Comparison of ENCODE assay signal across 1 cellular context in the genomic region with DNA sequence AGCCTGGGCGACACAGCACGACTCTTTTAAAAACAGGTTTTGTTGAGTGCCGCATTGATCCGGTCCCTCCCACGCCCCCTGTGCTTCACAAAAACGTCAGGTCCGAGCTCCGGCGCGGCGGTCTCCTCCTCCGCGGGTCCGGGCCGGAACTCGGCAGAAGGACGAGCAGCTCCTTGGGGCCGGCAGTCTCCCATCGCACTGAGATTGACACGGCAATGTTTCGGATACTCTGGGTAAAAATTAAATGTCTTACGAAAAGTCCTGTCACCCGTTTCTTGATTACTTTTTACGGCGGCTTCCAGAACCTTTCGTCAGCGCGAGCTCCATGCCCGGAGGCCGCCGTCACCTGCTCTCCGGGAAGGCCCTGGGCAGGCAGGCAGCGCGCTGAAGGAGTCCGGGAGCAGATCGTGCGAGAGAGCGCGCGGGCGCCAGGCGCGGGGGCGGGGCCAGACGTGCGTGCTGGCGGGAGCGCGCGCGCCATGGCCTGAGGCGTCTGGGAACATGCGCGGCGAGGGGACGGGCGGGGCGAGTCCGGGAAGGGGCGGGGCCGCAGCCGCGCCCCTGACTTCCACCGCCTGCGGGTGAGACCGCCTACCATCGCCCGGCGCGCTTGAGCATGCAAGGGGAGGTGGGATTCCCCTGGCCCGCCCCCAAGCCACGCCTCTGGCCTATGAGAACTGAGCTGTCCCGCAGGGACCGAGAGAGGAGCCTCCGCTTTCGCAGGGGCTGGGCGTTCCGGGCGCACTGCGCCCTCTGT.
A peak's percentile ranks its signal among the peaks of the same experiment; 100 is the strongest.
TF ChIP-seq lines count a peak whose summit lies in the region.

No MANE protein-coding gene starts in this region.

TF ChIP-seq in HepG2, 621 proteins besides CTCF, POLR2A, EP300 and RAD21 (continued from another document and continues in another):
- TF ChIP-seq, protein P1, sequence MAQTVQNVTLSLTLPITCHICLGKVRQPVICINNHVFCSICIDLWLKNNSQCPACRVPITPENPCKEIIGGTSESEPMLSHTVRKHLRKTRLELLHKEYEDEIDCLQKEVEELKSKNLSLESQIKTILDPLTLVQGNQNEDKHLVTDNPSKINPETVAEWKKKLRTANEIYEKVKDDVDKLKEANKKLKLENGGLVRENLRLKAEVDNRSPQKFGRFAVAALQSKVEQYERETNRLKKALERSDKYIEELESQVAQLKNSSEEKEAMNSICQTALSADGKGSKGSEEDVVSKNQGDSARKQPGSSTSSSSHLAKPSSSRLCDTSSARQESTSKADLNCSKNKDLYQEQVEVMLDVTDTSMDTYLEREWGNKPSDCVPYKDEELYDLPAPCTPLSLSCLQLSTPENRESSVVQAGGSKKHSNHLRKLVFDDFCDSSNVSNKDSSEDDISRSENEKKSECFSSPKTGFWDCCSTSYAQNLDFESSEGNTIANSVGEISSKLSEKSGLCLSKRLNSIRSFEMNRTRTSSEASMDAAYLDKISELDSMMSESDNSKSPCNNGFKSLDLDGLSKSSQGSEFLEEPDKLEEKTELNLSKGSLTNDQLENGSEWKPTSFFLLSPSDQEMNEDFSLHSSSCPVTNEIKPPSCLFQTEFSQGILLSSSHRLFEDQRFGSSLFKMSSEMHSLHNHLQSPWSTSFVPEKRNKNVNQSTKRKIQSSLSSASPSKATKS (CRISPR knock-in tag; IDR thresholded peaks at IDR 0.05), result no peak
- peak; percentile 81; the same call in 1 of the 2 replicates for TF ChIP-seq KDM3A (CRISPR knock-in tag; IDR thresholded peaks at IDR 0.05; ENCODE audit: low read depth)
- no peak for TF ChIP-seq CENPT (CRISPR knock-in tag; IDR thresholded peaks at IDR 0.05; ENCODE audit: low read depth)
- TF ChIP-seq TGIF2 (CRISPR knock-in tag; IDR thresholded peaks at IDR 0.05), result 0 out of 2 replicates have a peak, but pooled peaks have one; percentile 33
- no peak for TF ChIP-seq FOXM1 (CRISPR knock-in tag; IDR thresholded peaks at IDR 0.05)
- TF ChIP-seq ZNF232 (CRISPR knock-in tag; IDR thresholded peaks at IDR 0.05; ENCODE audit: borderline replicate concordance), result peak; percentile 85; the same call in 1 of the 2 replicates
- no peak for TF ChIP-seq ZFP82 (CRISPR knock-in tag; IDR thresholded peaks at IDR 0.05; ENCODE audit: borderline replicate concordance)
- peak; percentile 38; the same call in 1 of the 2 replicates for TF ChIP-seq SP140L (CRISPR knock-in tag; IDR thresholded peaks at IDR 0.05; ENCODE audit: borderline replicate concordance)
- TF ChIP-seq NFYC (CRISPR knock-in tag; IDR thresholded peaks at IDR 0.05), result peak; percentile 58
- no peak for TF ChIP-seq SIX4 (CRISPR knock-in tag; IDR thresholded peaks at IDR 0.05)
- no peak; the same call in 1 of the 2 replicates for TF ChIP-seq NFKBIZ (CRISPR knock-in tag; IDR thresholded peaks at IDR 0.05)
- TF ChIP-seq, protein P2, sequence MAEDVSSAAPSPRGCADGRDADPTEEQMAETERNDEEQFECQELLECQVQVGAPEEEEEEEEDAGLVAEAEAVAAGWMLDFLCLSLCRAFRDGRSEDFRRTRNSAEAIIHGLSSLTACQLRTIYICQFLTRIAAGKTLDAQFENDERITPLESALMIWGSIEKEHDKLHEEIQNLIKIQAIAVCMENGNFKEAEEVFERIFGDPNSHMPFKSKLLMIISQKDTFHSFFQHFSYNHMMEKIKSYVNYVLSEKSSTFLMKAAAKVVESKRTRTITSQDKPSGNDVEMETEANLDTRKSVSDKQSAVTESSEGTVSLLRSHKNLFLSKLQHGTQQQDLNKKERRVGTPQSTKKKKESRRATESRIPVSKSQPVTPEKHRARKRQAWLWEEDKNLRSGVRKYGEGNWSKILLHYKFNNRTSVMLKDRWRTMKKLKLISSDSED (CRISPR knock-in tag; IDR thresholded peaks at IDR 0.05), result no peak
- TF ChIP-seq, protein P3, sequence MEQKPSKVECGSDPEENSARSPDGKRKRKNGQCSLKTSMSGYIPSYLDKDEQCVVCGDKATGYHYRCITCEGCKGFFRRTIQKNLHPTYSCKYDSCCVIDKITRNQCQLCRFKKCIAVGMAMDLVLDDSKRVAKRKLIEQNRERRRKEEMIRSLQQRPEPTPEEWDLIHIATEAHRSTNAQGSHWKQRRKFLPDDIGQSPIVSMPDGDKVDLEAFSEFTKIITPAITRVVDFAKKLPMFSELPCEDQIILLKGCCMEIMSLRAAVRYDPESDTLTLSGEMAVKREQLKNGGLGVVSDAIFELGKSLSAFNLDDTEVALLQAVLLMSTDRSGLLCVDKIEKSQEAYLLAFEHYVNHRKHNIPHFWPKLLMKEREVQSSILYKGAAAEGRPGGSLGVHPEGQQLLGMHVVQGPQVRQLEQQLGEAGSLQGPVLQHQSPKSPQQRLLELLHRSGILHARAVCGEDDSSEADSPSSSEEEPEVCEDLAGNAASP (CRISPR knock-in tag; IDR thresholded peaks at IDR 0.05; ENCODE audit: borderline replicate concordance), result 0 out of 2 replicates have a peak, but pooled peaks have one; percentile 22
- TF ChIP-seq HDAC2 (CRISPR knock-in tag; IDR thresholded peaks at IDR 0.05), result peak; percentile 6; the same call in 1 of the 2 replicates
- peak; percentile 69; the same call in 1 of the 2 replicates for TF ChIP-seq ZNF430 (CRISPR knock-in tag; IDR thresholded peaks at IDR 0.05)
- TF ChIP-seq HDAC1 (CRISPR knock-in tag; IDR thresholded peaks at IDR 0.05), result no peak; the same call in none of the 2 replicates
- peak; percentile 55; the same call in 1 of the 2 replicates for TF ChIP-seq KLF6 (CRISPR knock-in tag; IDR thresholded peaks at IDR 0.05)
- TF ChIP-seq NR2F6 (IDR thresholded peaks at IDR 0.05), result no peak
- peak; percentile 25; the same call in 1 of the 2 replicates for TF ChIP-seq NR2F6 (CRISPR knock-in tag; IDR thresholded peaks at IDR 0.05)
- peak; percentile 72 for TF ChIP-seq ZNF124 (CRISPR knock-in tag; IDR thresholded peaks at IDR 0.05)
- no peak for TF ChIP-seq SRSF4 (IDR thresholded peaks at IDR 0.05; ENCODE audit: low read depth, low read length, poor library complexity, severe bottlenecking)
- peak; percentile 77 for TF ChIP-seq ZNF121 (CRISPR knock-in tag; IDR thresholded peaks at IDR 0.05)
- TF ChIP-seq HHEX (CRISPR knock-in tag; IDR thresholded peaks at IDR 0.05), result no peak
- peak; percentile 52; the same call in 1 of the 2 replicates for TF ChIP-seq POGZ (CRISPR knock-in tag; IDR thresholded peaks at IDR 0.05)
- TF ChIP-seq NCOR1 (IDR thresholded peaks at IDR 0.05; ENCODE audit: borderline replicate concordance, low read length), result peak; percentile 32; the same call in 1 of the 2 replicates
- peak; percentile 59; the same call in 1 of the 2 replicates for TF ChIP-seq ZNF878 (CRISPR knock-in tag; IDR thresholded peaks at IDR 0.05)
- 0 out of 2 replicates have a peak, but pooled peaks have one; percentile 25 for TF ChIP-seq ZNF768 (CRISPR knock-in tag; IDR thresholded peaks at IDR 0.05)
- TF ChIP-seq ETV5 (CRISPR knock-in tag; IDR thresholded peaks at IDR 0.05; ENCODE audit: borderline replicate concordance), result peak; percentile 36; the same call in 1 of the 2 replicates
- TF ChIP-seq PPARG (CRISPR knock-in tag; conservative IDR thresholded peaks at IDR 0.05), result 0 out of 2 replicates have a peak, but pooled peaks have one; percentile 37
- TF ChIP-seq MTA3 (CRISPR knock-in tag; IDR thresholded peaks at IDR 0.05), result no peak
- TF ChIP-seq ZNF12 (CRISPR knock-in tag; IDR thresholded peaks at IDR 0.05), result no peak
- peak; percentile 82 for TF ChIP-seq KDM2A (CRISPR knock-in tag; IDR thresholded peaks at IDR 0.05; ENCODE audit: borderline replicate concordance, low read depth)
- no peak for TF ChIP-seq JARID2 (CRISPR knock-in tag; IDR thresholded peaks at IDR 0.05; ENCODE audit: insufficient replicate concordance)
- TF ChIP-seq ZNF780A (CRISPR knock-in tag; IDR thresholded peaks at IDR 0.05), result peak; percentile 59; the same call in 1 of the 2 replicates
- TF ChIP-seq FLYWCH1 (CRISPR knock-in tag; IDR thresholded peaks at IDR 0.05), result no peak
- TF ChIP-seq, protein P4, sequence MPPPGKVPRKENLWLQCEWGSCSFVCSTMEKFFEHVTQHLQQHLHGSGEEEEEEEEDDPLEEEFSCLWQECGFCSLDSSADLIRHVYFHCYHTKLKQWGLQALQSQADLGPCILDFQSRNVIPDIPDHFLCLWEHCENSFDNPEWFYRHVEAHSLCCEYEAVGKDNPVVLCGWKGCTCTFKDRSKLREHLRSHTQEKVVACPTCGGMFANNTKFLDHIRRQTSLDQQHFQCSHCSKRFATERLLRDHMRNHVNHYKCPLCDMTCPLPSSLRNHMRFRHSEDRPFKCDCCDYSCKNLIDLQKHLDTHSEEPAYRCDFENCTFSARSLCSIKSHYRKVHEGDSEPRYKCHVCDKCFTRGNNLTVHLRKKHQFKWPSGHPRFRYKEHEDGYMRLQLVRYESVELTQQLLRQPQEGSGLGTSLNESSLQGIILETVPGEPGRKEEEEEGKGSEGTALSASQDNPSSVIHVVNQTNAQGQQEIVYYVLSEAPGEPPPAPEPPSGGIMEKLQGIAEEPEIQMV (CRISPR knock-in tag; IDR thresholded peaks at IDR 0.05; ENCODE audit: low read depth), result peak; percentile 34; the same call in 1 of the 2 replicates
- TF ChIP-seq ZNF772 (CRISPR knock-in tag; IDR thresholded peaks at IDR 0.05), result peak; percentile 83
- TF ChIP-seq CHCHD3 (CRISPR knock-in tag; IDR thresholded peaks at IDR 0.05), result no peak; the same call in 1 of the 2 replicates
- peak; percentile 64 for TF ChIP-seq GABPB1 (CRISPR knock-in tag; IDR thresholded peaks at IDR 0.05)
- TF ChIP-seq FOXA3 (CRISPR knock-in tag; IDR thresholded peaks at IDR 0.05), result peak; percentile 50; the same call in 1 of the 2 replicates
- TF ChIP-seq, protein P5, sequence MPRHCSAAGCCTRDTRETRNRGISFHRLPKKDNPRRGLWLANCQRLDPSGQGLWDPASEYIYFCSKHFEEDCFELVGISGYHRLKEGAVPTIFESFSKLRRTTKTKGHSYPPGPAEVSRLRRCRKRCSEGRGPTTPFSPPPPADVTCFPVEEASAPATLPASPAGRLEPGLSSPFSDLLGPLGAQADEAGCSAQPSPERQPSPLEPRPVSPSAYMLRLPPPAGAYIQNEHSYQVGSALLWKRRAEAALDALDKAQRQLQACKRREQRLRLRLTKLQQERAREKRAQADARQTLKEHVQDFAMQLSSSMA (CRISPR knock-in tag; IDR thresholded peaks at IDR 0.05), result 0 out of 2 replicates have a peak, but pooled peaks have one; percentile 70
- TF ChIP-seq, protein P6, sequence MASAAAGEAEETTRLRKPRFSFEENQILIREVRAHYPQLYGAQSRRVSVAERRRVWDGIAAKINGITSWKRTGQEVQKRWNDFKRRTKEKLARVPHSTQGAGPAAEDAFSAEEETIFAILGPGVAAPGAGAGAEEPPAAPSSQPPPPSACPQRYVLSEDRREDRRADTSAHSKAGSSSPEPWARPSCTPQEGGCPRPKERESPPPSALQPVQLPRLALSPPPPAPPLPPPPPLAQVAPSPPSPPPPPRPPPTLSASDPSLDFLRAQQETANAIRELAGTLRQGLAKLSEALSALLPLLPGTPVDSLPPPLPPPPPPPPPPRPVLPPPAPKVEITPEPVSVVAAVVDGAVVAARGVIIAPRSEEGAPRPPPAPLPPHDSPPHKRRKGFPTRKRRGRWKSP (CRISPR knock-in tag; IDR thresholded peaks at IDR 0.05), result peak; percentile 3; the same call in 1 of the 2 replicates
- peak; percentile 60 for TF ChIP-seq ZNF143 (CRISPR knock-in tag; IDR thresholded peaks at IDR 0.05)
- TF ChIP-seq, protein P7, sequence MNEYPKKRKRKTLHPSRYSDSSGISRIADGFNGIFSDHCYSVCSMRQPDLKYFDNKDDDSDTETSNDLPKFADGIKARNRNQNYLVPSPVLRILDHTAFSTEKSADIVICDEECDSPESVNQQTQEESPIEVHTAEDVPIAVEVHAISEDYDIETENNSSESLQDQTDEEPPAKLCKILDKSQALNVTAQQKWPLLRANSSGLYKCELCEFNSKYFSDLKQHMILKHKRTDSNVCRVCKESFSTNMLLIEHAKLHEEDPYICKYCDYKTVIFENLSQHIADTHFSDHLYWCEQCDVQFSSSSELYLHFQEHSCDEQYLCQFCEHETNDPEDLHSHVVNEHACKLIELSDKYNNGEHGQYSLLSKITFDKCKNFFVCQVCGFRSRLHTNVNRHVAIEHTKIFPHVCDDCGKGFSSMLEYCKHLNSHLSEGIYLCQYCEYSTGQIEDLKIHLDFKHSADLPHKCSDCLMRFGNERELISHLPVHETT (CRISPR knock-in tag; conservative IDR thresholded peaks at IDR 0.05), result 0 out of 2 replicates have a peak, but pooled peaks have one; percentile 29
- TF ChIP-seq HES4 (CRISPR knock-in tag; IDR thresholded peaks at IDR 0.05; ENCODE audit: borderline replicate concordance), result peak; percentile 58; the same call in 1 of the 2 replicates
- TF ChIP-seq ZBTB7B (CRISPR knock-in tag; IDR thresholded peaks at IDR 0.05), result no peak; the same call in 1 of the 2 replicates
- peak; percentile 61; the same call in 1 of the 2 replicates for TF ChIP-seq CCDC6 (CRISPR knock-in tag; IDR thresholded peaks at IDR 0.05)
- no peak for TF ChIP-seq KDM5A (IDR thresholded peaks at IDR 0.05; ENCODE audit: borderline replicate concordance, low read length)
- TF ChIP-seq, protein P8, sequence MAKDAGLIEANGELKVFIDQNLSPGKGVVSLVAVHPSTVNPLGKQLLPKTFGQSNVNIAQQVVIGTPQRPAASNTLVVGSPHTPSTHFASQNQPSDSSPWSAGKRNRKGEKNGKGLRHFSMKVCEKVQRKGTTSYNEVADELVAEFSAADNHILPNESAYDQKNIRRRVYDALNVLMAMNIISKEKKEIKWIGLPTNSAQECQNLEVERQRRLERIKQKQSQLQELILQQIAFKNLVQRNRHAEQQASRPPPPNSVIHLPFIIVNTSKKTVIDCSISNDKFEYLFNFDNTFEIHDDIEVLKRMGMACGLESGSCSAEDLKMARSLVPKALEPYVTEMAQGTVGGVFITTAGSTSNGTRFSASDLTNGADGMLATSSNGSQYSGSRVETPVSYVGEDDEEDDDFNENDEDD (CRISPR knock-in tag; IDR thresholded peaks at IDR 0.05; ENCODE audit: borderline replicate concordance), result peak; percentile 76; the same call in 1 of the 2 replicates
- TF ChIP-seq, protein P9, sequence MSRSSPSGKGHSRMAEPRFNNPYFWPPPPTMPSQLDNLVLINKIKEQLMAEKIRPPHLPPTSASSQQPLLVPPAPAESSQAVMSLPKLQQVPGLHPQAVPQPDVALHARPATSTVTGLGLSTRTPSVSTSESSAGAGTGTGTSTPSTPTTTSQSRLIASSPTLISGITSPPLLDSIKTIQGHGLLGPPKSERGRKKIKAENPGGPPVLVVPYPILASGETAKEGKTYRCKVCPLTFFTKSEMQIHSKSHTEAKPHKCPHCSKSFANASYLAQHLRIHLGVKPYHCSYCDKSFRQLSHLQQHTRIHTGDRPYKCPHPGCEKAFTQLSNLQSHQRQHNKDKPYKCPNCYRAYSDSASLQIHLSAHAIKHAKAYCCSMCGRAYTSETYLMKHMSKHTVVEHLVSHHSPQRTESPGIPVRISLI (CRISPR knock-in tag; IDR thresholded peaks at IDR 0.05; ENCODE audit: borderline replicate concordance), result no peak
- no peak for TF ChIP-seq ZNF839 (CRISPR knock-in tag; IDR thresholded peaks at IDR 0.05; ENCODE audit: borderline replicate concordance)
- peak; percentile 72; the same call in 1 of the 2 replicates for TF ChIP-seq YEATS4 (CRISPR knock-in tag; IDR thresholded peaks at IDR 0.05; ENCODE audit: borderline replicate concordance)
- TF ChIP-seq ISL2 (CRISPR knock-in tag; IDR thresholded peaks at IDR 0.05), result peak; percentile 46; the same call in 1 of the 2 replicates
